In genomic region chr16:47779201-47780016, GRCh38 we compare ENCODE assay signal across 8 cellular contexts.
DNase-seq lines count a peak whose midpoint lies in the region; ATAC-seq and TF ChIP-seq lines count a peak whose summit lies in the region.

No MANE protein-coding gene starts in this region.

- ATAC-seq in HG02642 (IDR thresholded peaks at IDR 0.05; ENCODE audit: poor library complexity, unreplicated experiment): peak; percentile 73
- ATAC-seq in HG03457 (IDR thresholded peaks at IDR 0.05; ENCODE audit: unreplicated experiment): no peak

- no peaks in the 10 kb centered on the region for H3K36me3 ChIP-seq in right atrium auricular region

- no peak overlapping the region for H3K27ac ChIP-seq in right atrium auricular region

- DNase-seq in EH (ENCODE audit: low read depth) (peak; percentile 34), right atrium auricular region (ENCODE audit: low spot score) (no peak), activated gamma-delta T cell (lab: John Stamatoyannopoulos, UW) (no peak), DMS 273 treated with DMSO at 0.1 percent for 48 hours (lab: John Stamatoyannopoulos, UW) (no peak)
- peak; percentile 42 for DNase-seq in stimulated activated CD4-positive, alpha-beta T cell treated with anti-CD3 and anti-CD28 coated beads, Interleukin-4, amount 100 ng/mL, for 24 hours

- no peaks in the 10 kb centered on the region for H3K4me1 ChIP-seq in right atrium auricular region

- H3K4me3 ChIP-seq in WI38 (ENCODE audit: low read depth, low read length): peak overlapping the region; percentile 52
- H3K4me3 ChIP-seq in right atrium auricular region: peak overlapping the region; percentile 19 to 36

- H3K9me3 ChIP-seq in right atrium auricular region: no peaks in the 10 kb centered on the region

- H3K27me3 ChIP-seq in right atrium auricular region: no peaks in the 10 kb centered on the region

- TF ChIP-seq CTCF in WI38 (IDR thresholded peaks at IDR 0.05; ENCODE audit: low read depth, low read length): no peak
- no peak for TF ChIP-seq CTCF in right atrium auricular region (IDR thresholded peaks at IDR 0.05)

Comparison
In these comparisons a context has a peak if more than half of its experiments do, and no peak if none do; other contexts are left out.
1. DNase-seq: peak in EH (single experiment) and stimulated activated CD4-positive, alpha-beta T cell treated with anti-CD3 and anti-CD28 coated beads, Interleukin-4, amount 100 ng/mL, for 24 hours (single experiment); none in right atrium auricular region (single experiment), activated gamma-delta T cell (single experiment) and DMS 273 treated with DMSO at 0.1 percent for 48 hours (single experiment).